In genomic region chr1:15863156-15863901, GRCh38 we compare ENCODE assay signal across 3 cellular contexts.
A peak's percentile ranks its signal among the peaks of the same experiment; 100 is the strongest.
TF ChIP-seq lines count a peak whose summit lies in the region.

No MANE protein-coding gene starts in this region.

TF ChIP-seq in SK-N-SH treated with all-trans-retinoic acid at 6 μM for 48 hours, 23 proteins besides CTCF, POLR2A, EP300 and RAD21 (continues in another document):
- no peak for TF ChIP-seq SNAI2 (CRISPR knock-in tag; IDR thresholded peaks at IDR 0.05)
- no peak for TF ChIP-seq CSDC2 (CRISPR knock-in tag; IDR thresholded peaks at IDR 0.05)
- no peak for TF ChIP-seq POU6F1 (CRISPR knock-in tag; IDR thresholded peaks at IDR 0.05; ENCODE audit: borderline replicate concordance, low read depth)
- no peak for TF ChIP-seq GLIS3 (CRISPR knock-in tag; IDR thresholded peaks at IDR 0.05)
- TF ChIP-seq PATZ1 (CRISPR knock-in tag; IDR thresholded peaks at IDR 0.05; ENCODE audit: borderline replicate concordance): no peak
- no peak for TF ChIP-seq ARNTL (CRISPR knock-in tag; IDR thresholded peaks at IDR 0.05; ENCODE audit: borderline replicate concordance, low read depth)
- TF ChIP-seq ZNF70 (CRISPR knock-in tag; IDR thresholded peaks at IDR 0.05): no peak
- TF ChIP-seq ZFP3 (CRISPR knock-in tag; IDR thresholded peaks at IDR 0.05): no peak
- no peak for TF ChIP-seq ZNF565 (CRISPR knock-in tag; conservative IDR thresholded peaks at IDR 0.05; ENCODE audit: low read depth)
- TF ChIP-seq ISL1 (CRISPR knock-in tag; IDR thresholded peaks at IDR 0.05): no peak
- TF ChIP-seq PPARA (CRISPR knock-in tag; IDR thresholded peaks at IDR 0.05; ENCODE audit: borderline replicate concordance): no peak
- no peak for TF ChIP-seq CREB5 (CRISPR knock-in tag; IDR thresholded peaks at IDR 0.05; ENCODE audit: low read depth)
- TF ChIP-seq ZC3H10 (CRISPR knock-in tag; IDR thresholded peaks at IDR 0.05): no peak

TF ChIP-seq in SK-N-SH, 30 proteins besides CTCF, POLR2A, EP300 and RAD21:
- TF ChIP-seq ZBTB33 (IDR thresholded peaks at IDR 0.05; ENCODE audit: borderline replicate concordance, low read depth): no peak
- no peak for TF ChIP-seq RXRA (IDR thresholded peaks at IDR 0.05; ENCODE audit: borderline replicate concordance, low read depth)
- no peak for TF ChIP-seq ELF1 (IDR thresholded peaks at IDR 0.05)

TF ChIP-seq in HEK293, 187 proteins besides CTCF, POLR2A, EP300 and RAD21:
- TF ChIP-seq ZNF621 (tag by site-specific recombination; IDR thresholded peaks at IDR 0.05) (no peak), ZNF239 (tag by site-specific recombination; IDR thresholded peaks at IDR 0.05) (0 out of 2 replicates have a peak, but pooled peaks have one; percentile 25), TSHZ1 (tag by site-specific recombination; IDR thresholded peaks at IDR 0.05; ENCODE audit: borderline replicate concordance) (no peak), KLF10 (tag by site-specific recombination; IDR thresholded peaks at IDR 0.05) (no peak), ZNF184 (tag by site-specific recombination; IDR thresholded peaks at IDR 0.05) (no peak), ZBTB44 (tag by site-specific recombination; IDR thresholded peaks at IDR 0.05) (no peak)
TF ChIP-seq in HEK293: peak in this region for 1.
